In the genomic region with DNA sequence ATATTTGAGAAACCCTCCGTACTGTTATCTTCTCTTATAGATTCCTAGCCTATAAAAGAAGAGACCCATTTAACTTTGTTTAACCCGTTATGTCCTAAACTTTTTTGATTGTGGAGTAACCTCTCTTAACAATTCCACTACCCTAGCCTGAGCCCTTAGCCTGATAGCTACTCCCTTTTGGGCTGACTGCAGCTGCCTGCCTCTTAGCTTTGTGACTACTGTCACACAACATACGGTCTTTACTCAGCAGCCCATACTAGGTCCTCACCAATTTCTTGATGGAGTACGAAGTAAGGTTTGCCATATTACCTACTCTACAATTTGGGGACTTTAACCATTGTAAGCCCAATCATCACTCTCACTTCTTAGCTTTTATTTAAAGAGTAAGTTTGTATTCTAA, we compare ENCODE assay signal across 11 cellular contexts.
DNase-seq lines count a peak whose midpoint lies in the region; ATAC-seq and TF ChIP-seq lines count a peak whose summit lies in the region.
"Had no signal": no experiment of that assay in that cellular context is flagged by ENCODE, and none has a peak within 500 bp of the region (broad histone marks: within the 10 kb centered on the region; RNA-seq: fewer than 3 reads in every experiment).

No MANE protein-coding gene starts in this region.

- H3K9me3 ChIP-seq in mucosa of descending colon (peaks cover 3% of the 10 kb centered on the region), MG63 (peaks cover 11% of the 10 kb centered on the region)

- H3K4me3 Mint-ChIP-seq in IgD-negative memory B cell: peak overlapping the region; percentile 43 to 80 (median 70)

- DNase-seq in mucosa of descending colon (no peak), Right ventricle myocardium inferior (ENCODE audit: missing footprints) (no peak), GM03348 (ENCODE audit: low spot score) (no peak), omental fat pad (ENCODE audit: low spot score) (no peak), MG63 (no peak)
- DNase-seq: activated CD4-positive, alpha-beta T cell treated with anti-CD3 and anti-CD28 coated beads, Interleukin-2, amount 50 U/mL, for 4 hours; cerebellar nuclear complex; NCI-H1930 had no signal

- peaks cover 38 to 80% (median 44%) of the 10 kb centered on the region in 3 donors for H3K4me1 Mint-ChIP-seq in IgD-negative memory B cell

- no peaks in the 10 kb centered on the region for H3K36me3 Mint-ChIP-seq in IgD-negative memory B cell

- no peaks in the 10 kb centered on the region for H3K4me1 ChIP-seq in mucosa of descending colon (ENCODE audit: low read depth)

- H3K4me3 ChIP-seq in mucosa of descending colon (no peak overlapping the region), MG63 (no peak overlapping the region)

- TF ChIP-seq CTCF in mucosa of descending colon (IDR thresholded peaks at IDR 0.05) (no peak), omental fat pad (IDR thresholded peaks at IDR 0.05) (no peak)

- no peaks in the 10 kb centered on the region for H3K36me3 ChIP-seq in mucosa of descending colon (ENCODE audit: low read depth)
- H3K36me3 ChIP-seq in MG63: no peaks in the 10 kb centered on the region

- intact Hi-C loops in mucosa of descending colon (cut with DNase I, micrococcal nuclease): no loop called here
- intact Hi-C loops in Right ventricle myocardium inferior (cut with DNase I): no loop called here

- H3K27me3 ChIP-seq in MG63: no peaks in the 10 kb centered on the region

- ATAC-seq in GM18909 (IDR thresholded peaks at IDR 0.05; ENCODE audit: poor library complexity, unreplicated experiment): peak; percentile 61
- ATAC-seq in HG02610 (IDR thresholded peaks at IDR 0.05; ENCODE audit: unreplicated experiment): peak; percentile 35
- ATAC-seq in mucosa of descending colon: peak; percentile 50
- no peak for ATAC-seq in Right ventricle myocardium inferior
- ATAC-seq in omental fat pad (ENCODE audit: low FRiP score): no peak

- peaks cover 5 to 8% (median 6%) of the 10 kb centered on the region in 3 donors for H3K9me3 Mint-ChIP-seq in IgD-negative memory B cell

- no peaks in the 10 kb centered on the region for H3K27me3 Mint-ChIP-seq in IgD-negative memory B cell

- H3K27ac Mint-ChIP-seq in IgD-negative memory B cell: peak overlapping the region; percentile 63 to 98 (median 83)

Comparison
In these comparisons a context has a peak if more than half of its experiments do, and no peak if none do; other contexts are left out.
1. ATAC-seq: peak in GM18909 (single experiment), HG02610 (single experiment) and mucosa of descending colon (single experiment); none in Right ventricle myocardium inferior (single experiment) and omental fat pad (single experiment).